In genomic region chr2:134261398-134262131, GRCh38 we compare ENCODE assay signal across 9 cellular contexts. TPM values are rescaled to one million over a fixed set of nuclear protein-coding genes. Genes with fewer than 3 reads are reported as not detected.
DNase-seq lines count a peak whose midpoint lies in the region; ATAC-seq and TF ChIP-seq lines count a peak whose summit lies in the region.
"Had no signal": no experiment of that assay in that cellular context is flagged by ENCODE, and none has a peak within 500 bp of the region (broad histone marks: within the 10 kb centered on the region; RNA-seq: fewer than 3 reads in every experiment).

No MANE protein-coding gene starts in this region.

- whole genome bisulfite sequencing in mammary epithelial cell (ENCODE audit: low coverage, missing lambda C conversion rate), result 100% methylated on average over 6 of the region's 6 CpGs

- peaks cover 7 to 20% (median 17%) of the 10 kb centered on the region in 3 donors for H3K27me3 Mint-ChIP-seq in immature natural killer cell (ENCODE audit: low read depth in 3 of 3)
- H3K27me3 Mint-ChIP-seq: dendritic cell treated with granulocyte-macrophage colony-stimulating factor and Interleukin-4, amounts not matched to agents 40 ng/mL and 50 ng/mL, for 4 days had no signal

- no peak overlapping the region for H3K27ac Mint-ChIP-seq in immature natural killer cell
- H3K27ac Mint-ChIP-seq: dendritic cell treated with granulocyte-macrophage colony-stimulating factor and Interleukin-4, amounts not matched to agents 40 ng/mL and 50 ng/mL, for 4 days had no signal

- H3K9ac ChIP-seq in Loucy (ENCODE audit: low read depth, low read length, poor library complexity, severe bottlenecking) (no peak overlapping the region), mammary epithelial cell (ENCODE audit: insufficient read depth, low read length) (no peak overlapping the region)

- no TSS peak for BruUV-seq in mammary epithelial cell (replicated peaks; lab: Mats Ljungman, UMichigan)

- H3K9me2 ChIP-seq in DOHH2 (replicated peaks; ENCODE audit: control insufficient read depth, low read length) (no peaks in the 10 kb centered on the region), Loucy (replicated peaks; ENCODE audit: low read depth, low read length) (no peaks in the 10 kb centered on the region)

- ATAC-seq in GM21529 (IDR thresholded peaks at IDR 0.05; ENCODE audit: unreplicated experiment), result peak; percentile 62

- H3K36me3 Mint-ChIP-seq in immature natural killer cell, result peaks cover 6 to 20% (median 6%) of the 10 kb centered on the region in 3 donors

- H3K9me3 Mint-ChIP-seq in immature natural killer cell, result no peaks in the 10 kb centered on the region
- H3K9me3 Mint-ChIP-seq: dendritic cell treated with granulocyte-macrophage colony-stimulating factor and Interleukin-4, amounts not matched to agents 40 ng/mL and 50 ng/mL, for 4 days had no signal

- H3K79me2 ChIP-seq in DOHH2 (ENCODE audit: control insufficient read depth, low read length) (peaks cover 82% of the 10 kb centered on the region), Loucy (ENCODE audit: insufficient read depth, low read length) (peaks cover 76% of the 10 kb centered on the region), mammary epithelial cell (ENCODE audit: insufficient read depth, low read length) (peaks cover 23% of the 10 kb centered on the region)

- peaks cover 28% of the 10 kb centered on the region for H3K36me3 ChIP-seq in DOHH2 (ENCODE audit: control insufficient read depth, low read length)
- H3K36me3 ChIP-seq in Loucy (ENCODE audit: insufficient read depth, low read length), result no peaks in the 10 kb centered on the region
- H3K36me3 ChIP-seq in mammary epithelial cell (ENCODE audit: insufficient read depth, low read length), result no peaks in the 10 kb centered on the region

- DNase-seq in foreskin fibroblast (peak; percentile 36 to 62), mammary epithelial cell (no peak), immature natural killer cell (no peak), A172 (ENCODE audit: low spot score) (no peak), ureter (ENCODE audit: low spot score) (no peak)

- H3K4me1 ChIP-seq in DOHH2 (ENCODE audit: control insufficient read depth, low read length), result peaks cover 91% of the 10 kb centered on the region
- peaks cover 69% of the 10 kb centered on the region for H3K4me1 ChIP-seq in Loucy (ENCODE audit: insufficient read depth, low read length, poor library complexity, severe bottlenecking)
- H3K4me1 ChIP-seq in mammary epithelial cell (ENCODE audit: insufficient read depth, low read length), result no peaks in the 10 kb centered on the region

- H4K20me1 ChIP-seq in DOHH2 (ENCODE audit: control insufficient read depth, insufficient read depth, low read depth, low read length) (no peaks in the 10 kb centered on the region), Loucy (ENCODE audit: insufficient read depth, low read length, poor library complexity, severe bottlenecking) (no peaks in the 10 kb centered on the region), mammary epithelial cell (ENCODE audit: insufficient read depth, low read length) (no peaks in the 10 kb centered on the region)

- CTCF ChIA-PET in mammary epithelial cell (lab: Charles Lee; ENCODE audit: low non-redundant PET), result no interaction called here

- dilution Hi-C loops in mammary epithelial cell (cut with HindIII; ENCODE audit: low sequenced_read_pairs), result no loop called here

- H3K4me1 Mint-ChIP-seq in immature natural killer cell, result peaks cover 48 to 61% of the 10 kb centered on the region in 2 donors

- in situ Hi-C loops in mammary epithelial cell (cut with MboI; ENCODE audit: low sequenced_read_pairs in 2 of 2), result no loop called here

- no peak overlapping the region for H2AFZ ChIP-seq in Loucy (ENCODE audit: low read length)
- H2AFZ ChIP-seq in mammary epithelial cell (ENCODE audit: low read depth, low read length), result no peak overlapping the region

- no peaks in the 10 kb centered on the region for H3K9me3 ChIP-seq in DOHH2 (ENCODE audit: control insufficient read depth, insufficient read depth, low read length)
- no peaks in the 10 kb centered on the region for H3K9me3 ChIP-seq in Loucy (ENCODE audit: insufficient read depth, low read depth, low read length)
- no peaks in the 10 kb centered on the region for H3K9me3 ChIP-seq in mammary epithelial cell (replicated peaks; ENCODE audit: insufficient read depth, low read length)

- H3K27ac ChIP-seq in DOHH2 (ENCODE audit: low read depth, low read length) (peak overlapping the region; percentile 91), mammary epithelial cell (ENCODE audit: insufficient read depth, low read depth, low read length) (no peak overlapping the region)

- H3K4me2 ChIP-seq in DOHH2 (ENCODE audit: low read length) (peak overlapping the region; percentile 86), Loucy (ENCODE audit: low read depth, low read length, poor library complexity, severe bottlenecking) (peak overlapping the region; percentile 14), mammary epithelial cell (ENCODE audit: insufficient read depth, low read depth, low read length) (no peak overlapping the region)

- H3K27me3 ChIP-seq in DOHH2 (ENCODE audit: control insufficient read depth, low read length) (no peaks in the 10 kb centered on the region), Loucy (ENCODE audit: insufficient read depth, low read length, poor library complexity, severe bottlenecking) (no peaks in the 10 kb centered on the region), mammary epithelial cell (ENCODE audit: insufficient read depth, low read length) (no peaks in the 10 kb centered on the region)

- H3F3A ChIP-seq in DOHH2 (ENCODE audit: control insufficient read depth, insufficient read depth) (peaks cover 29% of the 10 kb centered on the region), Loucy (ENCODE audit: low read depth) (no peaks in the 10 kb centered on the region)

- no peak for TF ChIP-seq CTCF in DOHH2 (IDR thresholded peaks at IDR 0.05; ENCODE audit: low read depth, low read length, poor library complexity, severe bottlenecking)
- TF ChIP-seq CTCF in Loucy (conservative IDR thresholded peaks at IDR 0.05; ENCODE audit: low read length), result no peak
- no peak for TF ChIP-seq CTCF in foreskin fibroblast (IDR thresholded peaks at IDR 0.05; ENCODE audit: low read depth, low read length)
- TF ChIP-seq CTCF in mammary epithelial cell (conservative IDR thresholded peaks at IDR 0.05 in 1 of 2, IDR thresholded peaks at IDR 0.05 in 1 of 2; ENCODE audit: extremely low read depth in 1 of 2, insufficient read depth in 1 of 2, low read depth in 1 of 2, low read length in 2 of 2), result no peak

- intact Hi-C loops in mammary epithelial cell (cut with micrococcal nuclease), result no loop called here

- H3K4me3 ChIP-seq in DOHH2 (ENCODE audit: low read length), result peak overlapping the region; percentile 66
- H3K4me3 ChIP-seq in Loucy (ENCODE audit: low read length, poor library complexity, severe bottlenecking), result no peak overlapping the region
- H3K4me3 ChIP-seq in foreskin fibroblast (ENCODE audit: low read depth in 1 of 2, low read length in 2 of 2), result no peak overlapping the region
- no peak overlapping the region for H3K4me3 ChIP-seq in mammary epithelial cell (replicated peaks in 1 of 3; ENCODE audit: insufficient read depth in 1 of 3, low read depth in 2 of 3, low read length in 3 of 3)

- no peak overlapping the region for H3K4me3 Mint-ChIP-seq in immature natural killer cell
- H3K4me3 Mint-ChIP-seq: dendritic cell treated with granulocyte-macrophage colony-stimulating factor and Interleukin-4, amounts not matched to agents 40 ng/mL and 50 ng/mL, for 4 days had no signal

RNA-seq across cellular contexts. Expression of gene MGAT5, which starts 7.7 kb away (rescaled TPM):
- total RNA-seq in mammary epithelial cell (10 to 100 TPM; 43.3 to 63.2 TPM), ureter (56.3 TPM)
- polyA plus RNA-seq in mammary epithelial cell (22.9 TPM), immature natural killer cell (1 to 10 TPM; 2.2 to 7.3 (median 4.0) TPM)
- 68.7 TPM for polyA minus RNA-seq in mammary epithelial cell
- total RNA-seq in A172 (2014; rRNA removed; shearing (Covaris generic)), result 22.9 and 31.8 TPM in 2 replicates

Comparison
In these comparisons a context has a peak if more than half of its experiments do, and no peak if none do; other contexts are left out.
1. DNase-seq: peak in foreskin fibroblast (2 of 2); none in mammary epithelial cell (single experiment), immature natural killer cell (0 of 3), A172 (single experiment) and ureter (single experiment).